In the genomic region with DNA sequence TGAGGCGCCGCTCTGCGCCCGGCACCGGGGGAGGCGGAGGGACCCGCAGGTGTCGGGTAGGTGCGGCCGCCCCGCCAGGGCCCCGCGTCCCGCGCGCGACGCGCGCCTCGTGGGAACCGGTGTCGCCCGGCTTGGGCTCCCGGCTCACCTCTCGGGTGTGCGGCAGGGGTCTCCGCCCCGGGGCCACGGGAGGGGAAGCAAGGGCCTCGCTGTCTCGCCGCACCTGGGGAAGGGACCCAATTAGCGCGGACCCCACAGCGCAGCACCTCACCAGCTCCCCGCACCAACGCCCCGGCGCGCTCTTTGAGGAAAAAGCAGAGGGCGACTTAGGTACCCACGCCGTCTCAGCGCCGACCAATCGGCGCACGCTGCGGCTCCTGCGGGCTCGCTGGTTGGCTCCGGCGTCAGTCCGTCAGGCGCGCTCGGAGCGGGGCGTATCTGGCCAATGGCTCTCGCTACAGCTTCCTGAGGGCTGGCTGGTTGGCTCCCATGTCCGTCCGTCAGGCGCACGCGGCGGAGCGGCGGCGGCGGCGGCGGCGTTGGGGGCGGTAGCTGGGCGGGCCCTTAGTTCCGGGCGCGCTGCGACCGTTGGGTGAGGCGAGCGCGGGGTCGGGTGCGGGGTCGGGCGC, we compare ENCODE assay signal across 7 cellular contexts.
DNase-seq lines count a peak whose midpoint lies in the region; ATAC-seq lines count a peak whose summit lies in the region.

Gene TRAF2, plus strand, starts transcription at position 567 of the 629 bp plus-strand sequence. CDS start 12,225 bp downstream, outside the sequence.

- ATAC-seq in GM18511 (IDR thresholded peaks at IDR 0.05; ENCODE audit: unreplicated experiment) (peak; percentile 81), HG03025 (IDR thresholded peaks at IDR 0.05; ENCODE audit: low FRiP score, unreplicated experiment) (peak; percentile 65)

- DNase-seq in NCI-H2081 (lab: John Stamatoyannopoulos, UW), result peak; percentile 97 to 99
- DNase-seq in T-helper 9 cell, result peak; percentile 94
- DNase-seq in astrocyte of the hippocampus (ENCODE audit: low read depth, low spot score), result peak; percentile 100
- peak; percentile 93 to 95 for DNase-seq in hippocampal formation (lab: John Stamatoyannopoulos, UW)
- peak; percentile 100 for DNase-seq in retina

Comparison
In these comparisons a context has a peak if more than half of its experiments do, and no peak if none do; other contexts are left out.
1. Peak in every context shown above with its lines: DNase-seq and ATAC-seq.